28 cellular contexts compared by ENCODE assay signal in genomic region chr2:103464831-103465230, GRCh38.
"Had no signal": no experiment of that assay in that cellular context is flagged by ENCODE, and none has a peak within 500 bp of the region (broad histone marks: within the 10 kb centered on the region; RNA-seq: fewer than 3 reads in every experiment).

No MANE protein-coding gene starts in this region.

- H3K4me3 Mint-ChIP-seq: dendritic cell treated with granulocyte-macrophage colony-stimulating factor and Interleukin-4, amounts not matched to agents 40 ng/mL and 50 ng/mL, for 4 days; endodermal cell; naive thymus-derived CD4-positive, alpha-beta T cell; nephron; type B pancreatic cell had no signal

- FAIRE-seq: kidney, small intestine had no signal

- H3K27ac ChIP-seq: colonic mucosa, epithelial cell of prostate, gastrocnemius medialis, left lung, ovary, psoas muscle, stomach, thyroid gland had no signal

- H3K27ac Mint-ChIP-seq: dendritic cell treated with granulocyte-macrophage colony-stimulating factor and Interleukin-4, amounts not matched to agents 40 ng/mL and 50 ng/mL, for 4 days; endodermal cell; naive thymus-derived CD4-positive, alpha-beta T cell; nephron; type B pancreatic cell had no signal

- H3K36me3 ChIP-seq: colonic mucosa, gastrocnemius medialis, left lung, ovary, stomach, thyroid gland had no signal

- H3K27me3 Mint-ChIP-seq: dendritic cell treated with granulocyte-macrophage colony-stimulating factor and Interleukin-4, amounts not matched to agents 40 ng/mL and 50 ng/mL, for 4 days; naive thymus-derived CD4-positive, alpha-beta T cell; type B pancreatic cell had no signal

- H3K4me1 Mint-ChIP-seq: naive thymus-derived CD4-positive, alpha-beta T cell; nephron had no signal

- H3K4me1 ChIP-seq: colonic mucosa, gastrocnemius medialis, left lung, psoas muscle, stomach, thyroid gland had no signal

- H3K27me3 ChIP-seq: colonic mucosa, gastrocnemius medialis, left lung, ovary, stomach, thyroid gland had no signal

- H3K36me3 Mint-ChIP-seq: naive thymus-derived CD4-positive, alpha-beta T cell; type B pancreatic cell had no signal

- ATAC-seq: esophagus mucosa; gastrocnemius medialis; left lung; naive thymus-derived CD4-positive, alpha-beta T cell; psoas muscle; right cardiac atrium had no signal

- DNase-seq: colonic mucosa; effector CD8-positive, alpha-beta T cell; endodermal cell; foreskin fibroblast; gastrocnemius medialis; head of caudate nucleus; kidney; left lung; mesenchymal stem cell; midbrain; naive thymus-derived CD4-positive, alpha-beta T cell; occipital lobe; ovary; posterior cingulate gyrus; psoas muscle; right cardiac atrium; small intestine; stimulated activated CD4-positive, alpha-beta T cell treated with anti-CD3 and anti-CD28 coated beads, Interleukin-15, amount 100 ng/mL, for 24 hours; stimulated activated CD4-positive, alpha-beta T cell treated with anti-CD3 and anti-CD28 coated beads, Interleukin-4, amount 100 ng/mL, for 1 hour; stimulated activated CD8-positive, alpha-beta memory T cell treated with anti-CD3 and anti-CD28 coated beads, Interleukin-4, amount 100 ng/mL, for 48 hours; stimulated activated naive CD4-positive, alpha-beta T cell; stomach; thyroid gland had no signal

- H3K4me3 ChIP-seq: colonic mucosa, gastrocnemius medialis, left lung, ovary, psoas muscle, stomach, thyroid gland had no signal

- H3K9me3 Mint-ChIP-seq: nephron, type B pancreatic cell had no signal

- H3K9me3 ChIP-seq: colonic mucosa, gastrocnemius medialis, ovary, psoas muscle, stomach, thyroid gland had no signal
